12 cellular contexts compared by ENCODE assay signal in genomic region chr19:54832496-54832895, GRCh38. TPM values are rescaled to one million over a fixed set of nuclear protein-coding genes. Genes with fewer than 3 reads are reported as not detected.
"Had no signal": no experiment of that assay in that cellular context is flagged by ENCODE, and none has a peak within 500 bp of the region (broad histone marks: within the 10 kb centered on the region; RNA-seq: fewer than 3 reads in every experiment).

Gene KIR2DS4 (plus strand): TSS chr19:54832676.

RNA-seq across cellular contexts. Expression of gene KIR2DS4, which starts in this region (rescaled TPM):
- total RNA-seq: stomach, subcutaneous adipose tissue, suprapubic skin, temporal lobe, thoracic aorta, thyroid gland, tibial nerve, transverse colon, ureter, urinary bladder, uterus, vagina had no signal
- polyA plus RNA-seq: stomach, urinary bladder had no signal
